8 cellular contexts compared by ENCODE assay signal in the genomic region with DNA sequence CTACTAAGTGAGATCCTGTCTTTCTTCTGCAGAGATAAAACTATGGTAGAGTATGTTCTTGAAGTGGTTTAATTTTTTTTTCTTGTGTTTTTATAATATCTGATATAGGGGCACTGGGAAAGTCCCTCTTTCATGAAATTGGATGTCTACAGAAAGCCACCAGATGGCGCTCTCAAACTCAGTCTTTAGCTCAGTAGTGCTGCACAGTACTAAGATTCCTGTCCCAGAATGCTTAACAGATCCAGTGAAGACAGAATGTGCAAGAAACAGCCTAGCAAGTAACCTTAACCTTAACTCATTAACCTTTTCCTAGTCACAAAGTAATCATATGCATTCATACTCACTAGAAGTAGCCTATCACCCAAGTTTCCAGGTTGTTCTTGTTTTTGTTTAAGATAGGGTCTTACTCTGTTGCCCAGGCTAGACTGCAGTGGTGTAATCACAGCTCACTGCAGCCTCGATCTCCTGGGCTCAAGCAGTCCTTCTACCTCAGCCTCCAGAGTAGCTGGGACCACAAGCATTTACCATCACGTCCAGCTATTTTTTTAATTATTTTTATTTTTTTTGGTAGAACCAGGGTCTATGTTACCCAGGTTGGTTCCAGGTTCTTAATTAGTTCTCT. TPM values are rescaled to one million over a fixed set of nuclear protein-coding genes. Genes with fewer than 3 reads are reported as not detected.
A peak's percentile ranks its signal among the peaks of the same experiment; 100 is the strongest.
DNase-seq lines count a peak whose midpoint lies in the region; ATAC-seq lines count a peak whose summit lies in the region.

No MANE protein-coding gene starts in this region.

- no peaks in the 10 kb centered on the region; the same call in 1 of the 2 replicates for H3K36me3 ChIP-seq in H7 (replicated peaks; ENCODE audit: control insufficient read depth, insufficient read depth, low read length)

- no peaks in the 10 kb centered on the region for H3K27me3 ChIP-seq in H7 (ENCODE audit: control insufficient read depth, insufficient read depth, low read length)

- H3K4me3 ChIP-seq in H7 (ENCODE audit: insufficient read depth, low read depth, low read length), result no peak overlapping the region

- DNase-seq in DMS153 treated with DMSO at 0.1 percent for 48 hours (lab: John Stamatoyannopoulos, UW; ENCODE audit: unreplicated experiment) (peak; percentile 17), H7 (peak; percentile 49), NCI-H1694 (lab: John Stamatoyannopoulos, UW) (peak; percentile 51), T-helper 22 cell (ENCODE audit: low read depth) (peak; percentile 32), anterior cingulate cortex (lab: John Stamatoyannopoulos, UW) (peak in 38 of 58 donors; percentile 0 to 70 (median 21)), hippocampal formation (lab: John Stamatoyannopoulos, UW) (peak; percentile 2 to 83), smooth muscle cell of the brain vasculature (ENCODE audit: low read depth, low spot score) (peak; percentile 56)

- no peak for ATAC-seq in GM19324 (IDR thresholded peaks at IDR 0.05; ENCODE audit: low FRiP score, unreplicated experiment)

RNA-seq across cellular contexts. Expression of a gene that starts 56.7 kb away (rescaled TPM):
- total RNA-seq in H7 (2014; rRNA removed; shearing (Covaris generic)), result 39.8 and 47.3 TPM in 2 replicates
